Comparison of ENCODE assay signal across 1 cellular context in the genomic region with DNA sequence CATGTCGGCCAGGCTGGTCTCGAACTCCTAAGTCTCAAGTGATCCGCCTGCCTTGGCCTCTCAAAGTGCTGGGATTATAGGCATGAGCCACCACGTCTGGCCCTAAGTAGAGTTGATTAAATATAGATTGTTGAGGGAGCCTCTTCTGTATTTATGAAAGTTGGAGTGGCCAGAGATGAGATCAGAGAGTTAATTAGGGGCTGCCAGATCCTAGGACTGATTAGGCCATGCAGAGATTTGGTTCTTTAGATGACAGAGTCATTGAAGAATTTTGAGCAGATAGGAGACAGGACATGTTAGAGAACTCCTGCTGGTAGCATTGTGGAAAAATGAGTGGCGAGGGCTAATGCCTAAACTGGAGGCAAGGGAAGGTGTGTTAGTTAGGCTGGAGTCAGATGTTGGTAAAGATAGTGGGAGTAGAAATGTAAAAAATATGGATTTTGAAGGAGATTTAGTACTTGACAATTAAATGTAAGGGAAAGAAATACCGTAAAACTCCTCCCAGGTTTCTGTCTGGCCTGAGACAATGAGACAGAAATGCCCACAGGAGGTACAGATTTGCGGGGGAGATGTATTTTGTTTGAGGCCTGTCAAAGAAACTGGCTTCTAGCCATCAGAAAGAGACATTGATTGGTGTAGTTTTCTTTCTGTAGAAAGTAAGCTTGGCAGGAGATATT.
TF ChIP-seq lines count a peak whose summit lies in the region.

No MANE protein-coding gene starts in this region.

TF ChIP-seq in WTC11, 78 proteins besides CTCF, POLR2A, EP300 and RAD21 (continued from another document):
- TF ChIP-seq, protein P1, sequence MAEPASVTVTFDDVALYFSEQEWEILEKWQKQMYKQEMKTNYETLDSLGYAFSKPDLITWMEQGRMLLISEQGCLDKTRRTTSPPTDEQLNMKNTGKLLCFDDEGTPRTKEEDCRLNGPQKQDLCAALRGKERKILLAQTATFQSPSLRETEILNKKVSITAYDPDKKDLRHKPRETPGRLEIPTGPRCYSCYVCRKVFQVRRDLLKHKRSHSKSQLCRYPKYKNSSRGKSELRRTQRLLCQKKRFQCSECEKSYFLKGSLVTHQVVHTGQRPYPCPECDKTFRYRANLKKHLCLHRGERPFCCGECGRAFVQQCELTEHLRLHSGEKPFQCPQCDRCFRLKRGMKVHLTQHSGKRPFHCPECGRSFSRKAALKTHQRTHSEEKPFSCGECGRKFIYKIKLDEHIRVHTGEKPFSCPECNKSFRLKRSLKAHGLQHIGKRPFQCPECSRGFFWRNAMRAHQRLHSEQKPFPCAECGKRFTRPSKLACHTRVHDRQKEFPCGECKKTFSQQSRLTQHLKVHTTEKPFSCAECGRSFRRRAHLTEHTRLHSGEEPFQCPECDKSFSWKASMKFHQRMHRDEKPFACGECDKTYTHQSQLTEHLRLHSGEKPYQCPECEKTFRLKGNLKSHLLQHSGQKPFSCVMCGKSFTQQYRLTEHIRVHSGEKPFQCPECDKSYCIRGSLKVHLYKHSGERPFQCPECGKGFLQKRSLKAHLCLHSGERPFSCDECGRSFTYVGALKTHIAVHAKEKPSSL (CRISPR knock-in tag; conservative IDR thresholded peaks at IDR 0.05), result no peak
- no peak for TF ChIP-seq MYBL2 (CRISPR knock-in tag; IDR thresholded peaks at IDR 0.05)
- no peak for TF ChIP-seq USF1 (CRISPR knock-in tag; IDR thresholded peaks at IDR 0.05)
- no peak for TF ChIP-seq SMAD3 (CRISPR knock-in tag; IDR thresholded peaks at IDR 0.05; ENCODE audit: borderline replicate concordance)
- TF ChIP-seq, protein P2, sequence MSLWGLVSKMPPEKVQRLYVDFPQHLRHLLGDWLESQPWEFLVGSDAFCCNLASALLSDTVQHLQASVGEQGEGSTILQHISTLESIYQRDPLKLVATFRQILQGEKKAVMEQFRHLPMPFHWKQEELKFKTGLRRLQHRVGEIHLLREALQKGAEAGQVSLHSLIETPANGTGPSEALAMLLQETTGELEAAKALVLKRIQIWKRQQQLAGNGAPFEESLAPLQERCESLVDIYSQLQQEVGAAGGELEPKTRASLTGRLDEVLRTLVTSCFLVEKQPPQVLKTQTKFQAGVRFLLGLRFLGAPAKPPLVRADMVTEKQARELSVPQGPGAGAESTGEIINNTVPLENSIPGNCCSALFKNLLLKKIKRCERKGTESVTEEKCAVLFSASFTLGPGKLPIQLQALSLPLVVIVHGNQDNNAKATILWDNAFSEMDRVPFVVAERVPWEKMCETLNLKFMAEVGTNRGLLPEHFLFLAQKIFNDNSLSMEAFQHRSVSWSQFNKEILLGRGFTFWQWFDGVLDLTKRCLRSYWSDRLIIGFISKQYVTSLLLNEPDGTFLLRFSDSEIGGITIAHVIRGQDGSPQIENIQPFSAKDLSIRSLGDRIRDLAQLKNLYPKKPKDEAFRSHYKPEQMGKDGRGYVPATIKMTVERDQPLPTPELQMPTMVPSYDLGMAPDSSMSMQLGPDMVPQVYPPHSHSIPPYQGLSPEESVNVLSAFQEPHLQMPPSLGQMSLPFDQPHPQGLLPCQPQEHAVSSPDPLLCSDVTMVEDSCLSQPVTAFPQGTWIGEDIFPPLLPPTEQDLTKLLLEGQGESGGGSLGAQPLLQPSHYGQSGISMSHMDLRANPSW (CRISPR knock-in tag; conservative IDR thresholded peaks at IDR 0.05; ENCODE audit: low read depth), result no peak
- TF ChIP-seq, protein P3, sequence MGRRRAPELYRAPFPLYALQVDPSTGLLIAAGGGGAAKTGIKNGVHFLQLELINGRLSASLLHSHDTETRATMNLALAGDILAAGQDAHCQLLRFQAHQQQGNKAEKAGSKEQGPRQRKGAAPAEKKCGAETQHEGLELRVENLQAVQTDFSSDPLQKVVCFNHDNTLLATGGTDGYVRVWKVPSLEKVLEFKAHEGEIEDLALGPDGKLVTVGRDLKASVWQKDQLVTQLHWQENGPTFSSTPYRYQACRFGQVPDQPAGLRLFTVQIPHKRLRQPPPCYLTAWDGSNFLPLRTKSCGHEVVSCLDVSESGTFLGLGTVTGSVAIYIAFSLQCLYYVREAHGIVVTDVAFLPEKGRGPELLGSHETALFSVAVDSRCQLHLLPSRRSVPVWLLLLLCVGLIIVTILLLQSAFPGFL (CRISPR knock-in tag; IDR thresholded peaks at IDR 0.05; ENCODE audit: borderline replicate concordance), result no peak
- no peak for TF ChIP-seq GRHL2 (CRISPR knock-in tag; IDR thresholded peaks at IDR 0.05; ENCODE audit: insufficient replicate concordance, severe bottlenecking)
- TF ChIP-seq MAX (CRISPR knock-in tag; IDR thresholded peaks at IDR 0.05), result no peak
- TF ChIP-seq JUN (CRISPR knock-in tag; IDR thresholded peaks at IDR 0.05), result no peak
- no peak for TF ChIP-seq ESRRA (CRISPR knock-in tag; IDR thresholded peaks at IDR 0.05; ENCODE audit: borderline replicate concordance)
- TF ChIP-seq GTF2I (CRISPR knock-in tag; conservative IDR thresholded peaks at IDR 0.05), result no peak
- TF ChIP-seq SMAD4 (CRISPR knock-in tag; IDR thresholded peaks at IDR 0.05), result no peak
- TF ChIP-seq ATF3 (CRISPR knock-in tag; conservative IDR thresholded peaks at IDR 0.05), result no peak
- no peak for TF ChIP-seq ETV6 (CRISPR knock-in tag; IDR thresholded peaks at IDR 0.05)
